In the genomic region with DNA sequence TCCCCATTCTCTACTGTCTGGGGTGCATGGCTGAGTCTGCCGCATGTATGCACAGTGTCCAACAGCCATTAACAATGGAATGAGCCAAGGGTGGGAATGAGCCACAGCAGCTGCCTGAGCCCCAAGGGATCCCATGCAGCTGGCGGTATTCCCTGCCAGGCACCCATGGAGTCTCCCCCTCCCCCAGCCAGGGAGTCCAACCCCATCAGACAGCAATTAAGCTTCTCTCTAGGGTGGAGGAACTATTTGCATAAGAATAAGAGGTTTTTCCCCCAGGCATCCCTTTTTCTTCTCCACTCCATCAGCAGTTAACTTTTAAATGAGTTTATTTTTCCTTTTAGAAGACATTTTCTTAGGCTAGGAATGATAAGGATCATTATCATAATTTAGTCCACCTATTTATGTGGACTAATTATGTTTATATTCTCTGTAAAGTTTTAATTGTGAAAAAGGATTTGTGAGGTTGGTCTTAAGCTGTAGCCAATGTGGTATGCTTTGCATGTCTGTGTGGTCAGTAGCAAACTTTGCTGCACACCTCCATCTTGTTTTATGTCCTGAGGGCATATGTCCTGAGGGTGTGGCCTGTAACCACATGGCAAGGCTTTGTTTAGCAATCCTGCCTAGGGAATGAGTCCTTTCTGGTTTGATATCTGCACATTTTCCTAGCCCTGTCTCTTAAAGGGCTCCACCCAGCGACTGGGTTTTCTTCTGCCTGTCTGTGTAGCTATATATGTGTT, we compare ENCODE assay signal across 17 cellular contexts.
DNase-seq lines count a peak whose midpoint lies in the region; ATAC-seq, FAIRE-seq and TF ChIP-seq lines count a peak whose summit lies in the region.
"Had no signal": no experiment of that assay in that cellular context is flagged by ENCODE, and none has a peak within 500 bp of the region (broad histone marks: within the 10 kb centered on the region; RNA-seq: fewer than 3 reads in every experiment).

No MANE protein-coding gene starts in this region.

- H3K4me3 ChIP-seq in HCT116 (replicated peaks in 1 of 2; ENCODE audit: low read depth in 1 of 2, low read length in 2 of 2) (no peak overlapping the region), MM.1S (ENCODE audit: low read length) (no peak overlapping the region), bronchial epithelial cell (ENCODE audit: low read depth, low read length) (no peak overlapping the region)
- H3K4me3 ChIP-seq: MG63 had no signal

- H3K27me3 Mint-ChIP-seq in natural killer cell treated with Interleukin-12 subunit alpha and Interleukin-12 subunit beta and Interleukin-15 and Interleukin-18, amount 100 ng/mL, for 72 hours, result peaks cover 3 to 21% of the 10 kb centered on the region in 2 donors

- no peak overlapping the region for H3K27ac ChIP-seq in HCT116 (ENCODE audit: low read depth, low read length)
- peak overlapping the region; percentile 63; the same call in 1 of the 2 replicates for H3K27ac ChIP-seq in MM.1S (ENCODE audit: low read length)

- DNase-seq in Daoy (ENCODE audit: low read depth) (peak; percentile 9), HCT116 (ENCODE audit: low read depth, low spot score) (no peak), MM.1S (peak; percentile 38), bronchial epithelial cell (ENCODE audit: low read depth) (peak; percentile 15), cerebellum (ENCODE audit: low spot score) (no peak)
- DNase-seq in natural killer cell treated with Interleukin-12 subunit alpha and Interleukin-12 subunit beta and Interleukin-15 and Interleukin-18, amount 100 ng/mL, for 72 hours (ENCODE audit: low spot score), result no peak
- no peak for DNase-seq in activated CD8-positive, alpha-beta memory T cell treated with anti-CD3 and anti-CD28 coated beads for 24 hours
- DNase-seq: BE2C; CD4-positive, alpha-beta memory T cell; DMS79 treated with DMSO at 0.1 percent for 48 hours; MG63; NCI-H2029 treated with DMSO at 0.1 percent for 48 hours; NCI-H446; NCI-H748 treated with DMSO at 0.1 percent for 48 hours; SHP77 had no signal

- BruUV-seq in HCT116 (replicated peaks; lab: Mats Ljungman, UMichigan), result no TSS peak

- peaks cover 12% of the 10 kb centered on the region for H3K36me3 Mint-ChIP-seq in natural killer cell treated with Interleukin-12 subunit alpha and Interleukin-12 subunit beta and Interleukin-15 and Interleukin-18, amount 100 ng/mL, for 72 hours

- peaks cover 28% of the 10 kb centered on the region for H3F3A ChIP-seq in MM.1S (ENCODE audit: insufficient read depth, low read length)

- POLR2A ChIA-PET in HCT116 (lab: Charles Lee), result interaction anchor here (0.6 kb wide), 1 partner anchor 24 kb away, joined by 5 read pairs; no protein-coding TSS in a partner anchor

- H3K4me1 ChIP-seq in HCT116 (ENCODE audit: control insufficient read depth in 1 of 2, insufficient read depth in 2 of 2, low read length in 2 of 2), result no peaks in the 10 kb centered on the region
- peaks cover 63% of the 10 kb centered on the region for H3K4me1 ChIP-seq in MM.1S (ENCODE audit: low read length)
- H3K4me1 ChIP-seq: BE2C had no signal

- TF ChIP-seq POLR2A in HCT116 (IDR thresholded peaks at IDR 0.05; ENCODE audit: borderline replicate concordance, extremely low read depth, insufficient read depth, insufficient read length), result no peak

- no peak for TF ChIP-seq CTCF in HCT116 (IDR thresholded peaks at IDR 0.05 in 2 of 3, conservative IDR thresholded peaks at IDR 0.05 in 1 of 3; ENCODE audit: borderline replicate concordance in 1 of 3, insufficient read depth in 1 of 3, low read depth in 2 of 3, low read length in 2 of 3)
- no peak for TF ChIP-seq CTCF in MM.1S (IDR thresholded peaks at IDR 0.05; ENCODE audit: low read length)
- no peak for TF ChIP-seq CTCF in bronchial epithelial cell (IDR thresholded peaks at IDR 0.05; ENCODE audit: insufficient read depth, low read length, severe bottlenecking)

- RAD21 ChIA-PET in HCT116 (lab: Charles Lee; ENCODE audit: low non-redundant PET in 1 of 2, low total read pairs in 2 of 2, uncharacterized antibody in 2 of 2, unreplicated experiment in 2 of 2), result no interaction called here

- intact Hi-C loops in HCT116 (cut with micrococcal nuclease), result no loop called here

- H3K4me2 ChIP-seq in HCT116 (ENCODE audit: low read length), result no peak overlapping the region
- H3K4me2 ChIP-seq in MM.1S (ENCODE audit: low read depth, low read length), result peak overlapping the region; percentile 56

- no peak for FAIRE-seq in bronchial epithelial cell (lab: Jason Lieb, UNC)

- no peaks in the 10 kb centered on the region for H4K20me1 ChIP-seq in HCT116 (ENCODE audit: insufficient read depth)
- H4K20me1 ChIP-seq in MM.1S (ENCODE audit: insufficient read depth, low read length), result no peaks in the 10 kb centered on the region

- H3K36me3 ChIP-seq in HCT116 (ENCODE audit: control insufficient read depth in 1 of 2, insufficient read depth in 2 of 2, low read length in 2 of 2) (no peaks in the 10 kb centered on the region), MM.1S (replicated peaks; ENCODE audit: insufficient read depth, low read length) (no peaks in the 10 kb centered on the region), bronchial epithelial cell (ENCODE audit: control insufficient read depth, insufficient read depth, low read length) (no peaks in the 10 kb centered on the region)
- H3K36me3 ChIP-seq: BE2C, MG63 had no signal

- H3K4me3 Mint-ChIP-seq in natural killer cell treated with Interleukin-12 subunit alpha and Interleukin-12 subunit beta and Interleukin-15 and Interleukin-18, amount 100 ng/mL, for 72 hours, result no peak overlapping the region
- H3K4me3 Mint-ChIP-seq: CD4-positive, alpha-beta memory T cell had no signal

- ATAC-seq in HCT116, result peak; percentile 42; the same call in 1 of the 2 replicates
- ATAC-seq in natural killer cell treated with Interleukin-12 subunit alpha and Interleukin-12 subunit beta and Interleukin-15 and Interleukin-18, amount 100 ng/mL, for 72 hours, result no peak
- ATAC-seq: Panc1, SK-N-SH treated with all-trans-retinoic acid at 6 μM for 48 hours had no signal

- CTCF ChIA-PET in HCT116 (lab: Charles Lee), result no interaction called here

- H3K79me2 ChIP-seq in HCT116 (ENCODE audit: insufficient read depth, low read length) (no peaks in the 10 kb centered on the region), MM.1S (ENCODE audit: low read length) (no peaks in the 10 kb centered on the region)

- no peaks in the 10 kb centered on the region for H3K27me3 ChIP-seq in HCT116 (ENCODE audit: insufficient read depth, low read length)
- no peaks in the 10 kb centered on the region for H3K27me3 ChIP-seq in MM.1S (replicated peaks; ENCODE audit: insufficient read depth, low read length)
- H3K27me3 ChIP-seq in bronchial epithelial cell (ENCODE audit: control insufficient read depth, insufficient read depth, low read length), result no peaks in the 10 kb centered on the region
- H3K27me3 ChIP-seq: BE2C, MG63 had no signal

- peaks cover 4% of the 10 kb centered on the region for H3K9me3 Mint-ChIP-seq in natural killer cell treated with Interleukin-12 subunit alpha and Interleukin-12 subunit beta and Interleukin-15 and Interleukin-18, amount 100 ng/mL, for 72 hours

- no peaks in the 10 kb centered on the region; a peak in 1 of 4 replicates for H3K9me3 ChIP-seq in HCT116 (ENCODE audit: control insufficient read depth in 1 of 2, insufficient read depth in 1 of 2, low read depth in 1 of 2, low read length in 2 of 2)
- no peaks in the 10 kb centered on the region for H3K9me3 ChIP-seq in MM.1S (replicated peaks; ENCODE audit: insufficient read depth, low read length)
- H3K9me3 ChIP-seq: BE2C had no signal

- TF ChIP-seq RAD21 in HCT116 (IDR thresholded peaks at IDR 0.05; ENCODE audit: low read depth), result no peak

- H3K9me2 ChIP-seq in HCT116 (ENCODE audit: insufficient read depth) (no peaks in the 10 kb centered on the region), MM.1S (replicated peaks; ENCODE audit: insufficient read depth, low read length) (no peaks in the 10 kb centered on the region)

- H3K4me1 Mint-ChIP-seq in natural killer cell treated with Interleukin-12 subunit alpha and Interleukin-12 subunit beta and Interleukin-15 and Interleukin-18, amount 100 ng/mL, for 72 hours (ENCODE audit: low read depth in 2 of 2), result no peaks in the 10 kb centered on the region
- H3K4me1 Mint-ChIP-seq: CD4-positive, alpha-beta memory T cell had no signal

- no peak overlapping the region for H3K27ac Mint-ChIP-seq in natural killer cell treated with Interleukin-12 subunit alpha and Interleukin-12 subunit beta and Interleukin-15 and Interleukin-18, amount 100 ng/mL, for 72 hours
- H3K27ac Mint-ChIP-seq: CD4-positive, alpha-beta memory T cell had no signal

- H3K9ac ChIP-seq in HCT116 (ENCODE audit: low read length), result no peak overlapping the region
- H3K9ac ChIP-seq in MM.1S (ENCODE audit: low read length), result no peak overlapping the region

- no peak overlapping the region for H2AFZ ChIP-seq in HCT116 (ENCODE audit: low read depth, low read length, poor library complexity, severe bottlenecking)
- peak overlapping the region; percentile 3 for H2AFZ ChIP-seq in MM.1S (ENCODE audit: low read length)

TF ChIP-seq in HCT116, 20 proteins besides CTCF, POLR2A, EP300 and RAD21:
- TF ChIP-seq JUND (IDR thresholded peaks at IDR 0.05) (no peak), EZH2 (IDR thresholded peaks at IDR 0.05) (no peak), SIN3A (IDR thresholded peaks at IDR 0.05; ENCODE audit: low read depth) (no peak), EGR1 (IDR thresholded peaks at IDR 0.05; ENCODE audit: low read depth) (no peak), SRF (IDR thresholded peaks at IDR 0.05; ENCODE audit: low read depth) (no peak)
TF ChIP-seq in HCT116: peak in this region for 0.

Comparison
In these comparisons a context has a peak if more than half of its experiments do, and no peak if none do; other contexts are left out.
1. DNase-seq: peak in Daoy (single experiment), MM.1S (single experiment) and bronchial epithelial cell (single experiment); none in HCT116 (single experiment), cerebellum (single experiment), natural killer cell treated with Interleukin-12 subunit alpha and Interleukin-12 subunit beta and Interleukin-15 and Interleukin-18, amount 100 ng/mL, for 72 hours (single experiment) and activated CD8-positive, alpha-beta memory T cell treated with anti-CD3 and anti-CD28 coated beads for 24 hours (single experiment).